ENCODE assay signal across 13 cellular contexts in the genomic region with DNA sequence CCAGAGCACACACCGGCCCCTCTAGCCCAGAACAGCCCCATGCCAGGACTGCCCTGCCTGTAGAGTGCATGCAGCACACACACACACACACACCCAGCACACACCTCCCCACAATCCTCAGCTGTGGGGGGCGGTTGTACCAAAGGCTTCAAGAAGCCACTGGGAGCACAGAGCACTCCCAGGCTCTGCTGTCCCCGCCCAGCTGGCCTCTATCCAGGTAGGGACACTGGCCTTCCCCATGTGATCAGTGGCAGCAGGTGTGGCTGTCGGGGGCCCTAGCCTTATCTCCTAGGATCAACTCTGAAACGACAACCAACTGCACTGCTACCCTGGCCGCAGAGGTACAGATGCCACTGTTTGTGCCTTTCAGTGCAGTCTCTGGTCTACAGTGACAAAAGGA. TPM values are rescaled to one million over a fixed set of nuclear protein-coding genes. Genes with fewer than 3 reads are reported as not detected.
A peak's percentile ranks its signal among the peaks of the same experiment; 100 is the strongest.
DNase-seq lines count a peak whose midpoint lies in the region; ATAC-seq and TF ChIP-seq lines count a peak whose summit lies in the region.
"Had no signal": no experiment of that assay in that cellular context is flagged by ENCODE, and none has a peak within 500 bp of the region (broad histone marks: within the 10 kb centered on the region; RNA-seq: fewer than 3 reads in every experiment).

No MANE protein-coding gene starts in this region.

- no peaks in the 10 kb centered on the region for H3K9me2 ChIP-seq in OCI-LY7 (ENCODE audit: insufficient read depth, low read length)

- peaks cover 32% of the 10 kb centered on the region for H3K79me2 ChIP-seq in OCI-LY7 (ENCODE audit: insufficient read depth, low read depth, low read length)

- H3K9ac ChIP-seq in endodermal cell (ENCODE audit: extremely low read depth, low read length, poor library complexity, severe bottlenecking), result no peak overlapping the region

- in situ Hi-C loops in gastrocnemius medialis (cut with MboI; ENCODE audit: low sequenced_read_pairs in 4 of 4), result no loop called here

- no peaks in the 10 kb centered on the region for H3K27me3 Mint-ChIP-seq in activated CD4-positive, alpha-beta T cell treated with anti-CD3 and anti-CD28 coated beads, Interleukin-2, amount 10 ng/mL, durations not matched to agents 7 days and 5 days
- no peaks in the 10 kb centered on the region for H3K27me3 Mint-ChIP-seq in endodermal cell (ENCODE audit: insufficient read depth)

- TF ChIP-seq POLR2A in gastrocnemius medialis (IDR thresholded peaks at IDR 0.05), result no peak

- peaks cover 11% of the 10 kb centered on the region for H3K36me3 Mint-ChIP-seq in activated CD4-positive, alpha-beta T cell treated with anti-CD3 and anti-CD28 coated beads, Interleukin-2, amount 10 ng/mL, durations not matched to agents 7 days and 5 days (ENCODE audit: low read depth)
- H3K36me3 Mint-ChIP-seq in endodermal cell (ENCODE audit: low read depth), result peaks cover 23% of the 10 kb centered on the region

- ATAC-seq in gastrocnemius medialis, result no peak
- no peak for ATAC-seq in GM19351 (IDR thresholded peaks at IDR 0.05; ENCODE audit: unreplicated experiment)
- ATAC-seq: Right ventricle myocardium inferior had no signal

- no peak for DNase-seq in activated CD4-positive, alpha-beta T cell treated with anti-CD3 and anti-CD28 coated beads, Interleukin-2, amount 10 ng/mL, durations not matched to agents 7 days and 5 days
- no peak for DNase-seq in activated CD4-positive, alpha-beta T cell treated with anti-CD3 and anti-CD28 coated beads for 4 hours
- DNase-seq in OCI-LY7 (ENCODE audit: low spot score) (no peak), endodermal cell (no peak), gastrocnemius medialis (peak in 1 of 2 donors; percentile 40), SHP77 treated with DMSO at 0.1 percent for 48 hours (lab: John Stamatoyannopoulos, UW) (no peak), dedifferentiated amniotic fluid mesenchymal stem cell (ENCODE audit: extremely low spot score) (no peak)
- DNase-seq: aorta, GF-D8 had no signal

- peaks cover 34% of the 10 kb centered on the region for H3K4me1 Mint-ChIP-seq in activated CD4-positive, alpha-beta T cell treated with anti-CD3 and anti-CD28 coated beads, Interleukin-2, amount 10 ng/mL, durations not matched to agents 7 days and 5 days
- peaks cover 19% of the 10 kb centered on the region for H3K4me1 Mint-ChIP-seq in endodermal cell

- H3K27me3 ChIP-seq in endodermal cell (ENCODE audit: control insufficient read depth, insufficient read depth, low read length, poor library complexity, severe bottlenecking), result no peaks in the 10 kb centered on the region
- no peaks in the 10 kb centered on the region for H3K27me3 ChIP-seq in gastrocnemius medialis

- no peak overlapping the region for H2AFZ ChIP-seq in OCI-LY7 (ENCODE audit: low read length)

- H3K4me3 ChIP-seq in OCI-LY7 (ENCODE audit: low read depth, low read length, poor library complexity, severe bottlenecking) (peak overlapping the region; percentile 94), endodermal cell (ENCODE audit: low read length) (no peak overlapping the region), gastrocnemius medialis (peak overlapping the region in 3 of 4 donors; percentile 68 to 100 (median 96))

- H3K4me1 ChIP-seq in OCI-LY7 (ENCODE audit: insufficient read depth, low read length, poor library complexity, severe bottlenecking) (peaks cover 27% of the 10 kb centered on the region), endodermal cell (ENCODE audit: control insufficient read depth, insufficient read depth, low read length) (peaks cover 23% of the 10 kb centered on the region), gastrocnemius medialis (peaks cover 39 to 44% of the 10 kb centered on the region in 2 donors)

- CTCF ChIA-PET in activated CD4-positive, alpha-beta T cell treated with anti-CD3 and anti-CD28 coated beads, Interleukin-2, amount 10 ng/mL, durations not matched to agents 7 days and 5 days (lab: Charles Lee), result interaction anchor here (0.9 to 1.1 kb wide), 2 partner anchors 29 to 38 kb away, joined by 3 read pairs; partner anchors contain the start of gene CYSRT1
- CTCF ChIA-PET in OCI-LY7 (lab: Charles Lee; ENCODE audit: unreplicated experiment), result no interaction called here

- peak overlapping the region; percentile 72 for H3K27ac Mint-ChIP-seq in activated CD4-positive, alpha-beta T cell treated with anti-CD3 and anti-CD28 coated beads, Interleukin-2, amount 10 ng/mL, durations not matched to agents 7 days and 5 days
- H3K27ac Mint-ChIP-seq in endodermal cell, result no peak overlapping the region

- TF ChIP-seq CTCF in OCI-LY7 (conservative IDR thresholded peaks at IDR 0.05; ENCODE audit: low read length), result no peak
- no peak for TF ChIP-seq CTCF in endodermal cell (conservative IDR thresholded peaks at IDR 0.05)
- TF ChIP-seq CTCF in gastrocnemius medialis (IDR thresholded peaks at IDR 0.05 in 4 of 5, conservative IDR thresholded peaks at IDR 0.05 in 1 of 5), result no peak

- BruUV-seq in OCI-LY7 (replicated peaks; lab: Mats Ljungman, UMichigan), result no TSS peak

- H3K36me3 ChIP-seq in OCI-LY7 (ENCODE audit: insufficient read depth, low read length) (peaks cover 59% of the 10 kb centered on the region), endodermal cell (ENCODE audit: control insufficient read depth, insufficient read depth, low read length) (peaks cover 30% of the 10 kb centered on the region), gastrocnemius medialis (peaks cover 3 to 54% of the 10 kb centered on the region in 2 donors)

- no peaks in the 10 kb centered on the region for H3K9me3 Mint-ChIP-seq in activated CD4-positive, alpha-beta T cell treated with anti-CD3 and anti-CD28 coated beads, Interleukin-2, amount 10 ng/mL, durations not matched to agents 7 days and 5 days
- H3K9me3 Mint-ChIP-seq in endodermal cell, result no peaks in the 10 kb centered on the region

- H3K4me2 ChIP-seq in OCI-LY7 (ENCODE audit: low read length), result peak overlapping the region; percentile 80

- 87% methylated on average over 5 to 6 of the region's 6 CpGs for WGBS in endodermal cell (ENCODE audit: insufficient coverage in 1 of 2, insufficient read length in 1 of 2), 2 experiments

- H3K27ac ChIP-seq in OCI-LY7 (ENCODE audit: low read depth, low read length, poor library complexity, severe bottlenecking), result no peak overlapping the region
- no peak overlapping the region for H3K27ac ChIP-seq in endodermal cell (ENCODE audit: low read depth, low read length)
- peak overlapping the region in 1 of 4 donors; percentile 22 for H3K27ac ChIP-seq in gastrocnemius medialis

- POLR2A ChIA-PET in activated CD4-positive, alpha-beta T cell treated with anti-CD3 and anti-CD28 coated beads, Interleukin-2, amount 10 ng/mL, durations not matched to agents 7 days and 5 days (lab: Charles Lee), result no interaction called here
- POLR2A ChIA-PET in OCI-LY7 (lab: Charles Lee), result no interaction called here

- H4K20me1 ChIP-seq in OCI-LY7 (ENCODE audit: insufficient read depth, low read length), result peaks cover 6% of the 10 kb centered on the region; the same call in 1 of the 2 replicates

- peak overlapping the region; percentile 88 for H3K4me3 Mint-ChIP-seq in activated CD4-positive, alpha-beta T cell treated with anti-CD3 and anti-CD28 coated beads, Interleukin-2, amount 10 ng/mL, durations not matched to agents 7 days and 5 days
- peak overlapping the region; percentile 83 for H3K4me3 Mint-ChIP-seq in endodermal cell

- intact Hi-C loops in OCI-LY7 (cut with micrococcal nuclease; ENCODE audit: unreplicated experiment), result loop anchor here (5.0 kb wide), 1 partner anchor 69 kb away; no protein-coding TSS in a partner anchor
- intact Hi-C loops in gastrocnemius medialis (cut with DNase I; ENCODE audit: low total_unique reads), result no loop called here

- no peaks in the 10 kb centered on the region for H3K9me3 ChIP-seq in OCI-LY7 (ENCODE audit: low read length)
- H3K9me3 ChIP-seq in endodermal cell (ENCODE audit: control insufficient read depth, low read length), result no peaks in the 10 kb centered on the region
- no peaks in the 10 kb centered on the region for H3K9me3 ChIP-seq in gastrocnemius medialis

RNA-seq across cellular contexts. Expression of gene ANAPC2, which starts 2.0 kb away (rescaled TPM):
- 10 to 100 TPM; 61.3 to 76.1 TPM for total RNA-seq in activated CD4-positive, alpha-beta T cell treated with anti-CD3 and anti-CD28 coated beads, Interleukin-2, amount 10 ng/mL, durations not matched to agents 7 days and 5 days
- 34.8 and 38.6 TPM in 2 replicates for total RNA-seq in OCI-LY7 (2014; rRNA removed; shearing (Covaris generic))
- total RNA-seq in OCI-LY7 (2022) (89.6 and 90.4 TPM in 2 replicates), endodermal cell (10 to 100 TPM; 66.5 to 69.2 TPM), gastrocnemius medialis (10 to 100 TPM; 10.2 to 12.4 (median 10.8) TPM)
- polyA plus RNA-seq in endodermal cell (2013, experiment 1 of 2), result 40.0 TPM
- 33.2 TPM for polyA plus RNA-seq in endodermal cell (2013, experiment 2 of 2)

RNA-seq across cellular contexts. Expression of gene SSNA1, which starts 2.1 kb away (rescaled TPM):
- total RNA-seq in activated CD4-positive, alpha-beta T cell treated with anti-CD3 and anti-CD28 coated beads, Interleukin-2, amount 10 ng/mL, durations not matched to agents 7 days and 5 days, result 10 to 100 TPM; 74.8 to 81.3 TPM
- total RNA-seq in OCI-LY7 (2014; rRNA removed; shearing (Covaris generic)), result 111 and 130 TPM in 2 replicates
- total RNA-seq in OCI-LY7 (2022) (71.0 and 75.1 TPM in 2 replicates), endodermal cell (10 to 100 TPM; 66.5 to 67.7 TPM), gastrocnemius medialis (100 to 1,000 TPM in 2 of 4 donors, 10 to 100 TPM in 2; 73.3 to 164 (median 94.4) TPM)
- 58.8 TPM for polyA plus RNA-seq in endodermal cell (2013, experiment 1 of 2)
- 62.8 TPM for polyA plus RNA-seq in endodermal cell (2013, experiment 2 of 2)

RNA-seq across cellular contexts. Expression of gene TPRN, which starts 14.2 kb away (rescaled TPM):
- total RNA-seq in activated CD4-positive, alpha-beta T cell treated with anti-CD3 and anti-CD28 coated beads, Interleukin-2, amount 10 ng/mL, durations not matched to agents 7 days and 5 days, result 1 to 10 TPM; 8.9 TPM
- total RNA-seq in OCI-LY7 (2014; rRNA removed; shearing (Covaris generic)), result 9.0 and 10.3 TPM in 2 replicates
- 15.3 and 15.9 TPM in 2 replicates for total RNA-seq in OCI-LY7 (2022)
- total RNA-seq in endodermal cell, result 10 to 100 TPM; 19.0 to 23.9 TPM
- 12.1 TPM for polyA plus RNA-seq in endodermal cell (2013, experiment 1 of 2)
- 11.0 TPM for polyA plus RNA-seq in endodermal cell (2013, experiment 2 of 2)
- total RNA-seq in gastrocnemius medialis, result 10 to 100 TPM in 1 of 4 donors, 1 to 10 TPM in 3; 3.4 to 10.2 (median 6.3) TPM

RNA-seq across cellular contexts. Expression of gene TMEM210, which starts 14.5 kb away (rescaled TPM):
- not detected for total RNA-seq in activated CD4-positive, alpha-beta T cell treated with anti-CD3 and anti-CD28 coated beads, Interleukin-2, amount 10 ng/mL, durations not matched to agents 7 days and 5 days
- total RNA-seq in OCI-LY7 (2014; rRNA removed; shearing (Covaris generic)), result not detected in 2 replicates
- total RNA-seq in OCI-LY7 (2022) (not detected in 2 replicates), endodermal cell (under 1 TPM in 1 of 2 donors, not detected in 1; 0.62 TPM), gastrocnemius medialis (not detected)
- polyA plus RNA-seq in endodermal cell (2013, experiment 1 of 2), result not detected
- polyA plus RNA-seq in endodermal cell (2013, experiment 2 of 2), result not detected
- total RNA-seq: aorta, endothelial cell of umbilical vein, H1, Right ventricle myocardium inferior had no signal
- polyA plus RNA-seq: aorta, endothelial cell of umbilical vein, H1 had no signal

RNA-seq across cellular contexts. Expression of gene LRRC26, which starts 16.5 kb away (rescaled TPM):
- not detected for total RNA-seq in activated CD4-positive, alpha-beta T cell treated with anti-CD3 and anti-CD28 coated beads, Interleukin-2, amount 10 ng/mL, durations not matched to agents 7 days and 5 days
- 0.21 TPM in 1 of 2 replicates, not detected in the other for total RNA-seq in OCI-LY7 (2014; rRNA removed; shearing (Covaris generic))
- not detected in 2 replicates for total RNA-seq in OCI-LY7 (2022)
- under 1 TPM in 1 of 2 donors, not detected in 1; 0.53 TPM for total RNA-seq in endodermal cell
- polyA plus RNA-seq in endodermal cell (2013, experiment 1 of 2), result 0.39 TPM
- not detected for polyA plus RNA-seq in endodermal cell (2013, experiment 2 of 2)
- not detected for total RNA-seq in gastrocnemius medialis
- total RNA-seq: aorta, endothelial cell of umbilical vein, Right ventricle myocardium inferior had no signal
- polyA plus RNA-seq: aorta had no signal
